31 cellular contexts compared by ENCODE assay signal in genomic region chr11:131457163-131457562, GRCh38.
"Had no signal": no experiment of that assay in that cellular context is flagged by ENCODE, and none has a peak within 500 bp of the region (broad histone marks: within the 10 kb centered on the region; RNA-seq: fewer than 3 reads in every experiment).

No MANE protein-coding gene starts in this region.

- DNase-seq: Kasumi-1, MG63, NCI-H1048, NCI-H1092 treated with DMSO at 0.1 percent for 48 hours, NCI-H1105 treated with DMSO at 0.1 percent for 48 hours, NCI-H1417, NCI-H1436, NCI-H146, NCI-H1694, NCI-H187, NCI-H1930, NCI-H2029 treated with DMSO at 0.1 percent for 48 hours, NCI-H2081 treated with DMSO at 0.1 percent for 48 hours, NCI-H2107, NCI-H2171, NCI-H226, NCI-H446 treated with DMSO at 0.1 percent for 48 hours, NCI-H510A, NCI-H526, NCI-H69, NCI-H748 treated with DMSO at 0.1 percent for 48 hours, NCI-H82, PC-9, SHP77, SIG-M5, SJCRH30 had no signal

- H3K4me3 ChIP-seq: MG63, PC-9, SJCRH30, SK-N-MC had no signal

- H2AFZ ChIP-seq: PC-9 had no signal

- H3K27me3 ChIP-seq: MG63, SJCRH30 had no signal

- H3K36me3 ChIP-seq: MG63, SJCRH30 had no signal

- H3K4me2 ChIP-seq: PC-9 had no signal

- H3K9me3 ChIP-seq: MG63, SJCRH30 had no signal

- H3K27ac ChIP-seq: PC-9, RWPE1, SJCRH30, SK-N-MC had no signal

- H3K4me1 ChIP-seq: SJCRH30 had no signal

- ATAC-seq: Panc1, Right ventricle myocardium inferior, SK-N-SH treated with all-trans-retinoic acid at 6 μM for 48 hours had no signal
